ENCODE assay signal across 1 cellular context in the genomic region with DNA sequence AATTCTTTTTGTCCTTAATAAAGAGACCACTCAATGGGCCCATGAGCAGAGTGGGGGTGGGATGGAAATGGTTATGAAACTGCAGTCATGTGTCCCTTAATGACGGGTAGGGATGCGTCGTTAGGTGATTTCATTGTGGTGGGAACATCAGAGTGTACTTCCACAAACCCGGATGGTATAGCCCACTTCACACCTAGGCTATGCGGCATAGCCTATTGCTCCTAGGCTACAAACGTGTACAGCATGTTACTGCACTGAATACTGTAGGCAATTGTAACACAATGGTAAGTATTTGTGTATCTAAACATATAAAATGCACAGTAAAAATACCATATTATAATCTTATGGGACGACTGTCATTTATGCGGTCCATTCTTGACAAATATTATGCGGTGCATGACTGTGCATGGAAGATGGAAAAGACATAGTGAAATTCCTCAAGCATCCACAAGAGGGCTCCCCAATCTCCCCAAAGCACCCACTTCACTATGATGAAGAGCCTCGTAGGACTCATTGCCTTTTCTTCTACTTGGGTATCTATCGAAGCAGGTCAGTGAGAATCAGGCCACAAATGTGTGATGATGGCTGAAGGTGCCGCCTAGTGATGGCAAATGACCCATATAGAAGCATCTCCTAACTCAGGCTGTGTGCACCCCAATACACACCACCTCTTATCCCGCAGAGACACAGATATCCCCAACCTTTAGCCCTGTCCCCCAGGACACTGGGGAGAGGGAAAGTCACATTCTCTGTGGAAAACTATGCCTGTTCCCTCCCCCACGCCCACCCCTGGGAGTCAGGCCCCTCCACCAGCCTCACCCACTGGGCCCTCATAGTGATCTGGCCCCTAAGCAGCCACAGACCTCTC.
TF ChIP-seq lines count a peak whose summit lies in the region.

No MANE protein-coding gene starts in this region.

TF ChIP-seq in HEK293, 187 proteins besides CTCF, POLR2A, EP300 and RAD21 (continued from another document):
- TF ChIP-seq ZNF18 (tag by site-specific recombination; IDR thresholded peaks at IDR 0.05): peak; percentile 83
- TF ChIP-seq ZNF239 (tag by site-specific recombination; IDR thresholded peaks at IDR 0.05): no peak
- no peak for TF ChIP-seq ZBTB48 (tag by site-specific recombination; IDR thresholded peaks at IDR 0.05)
- TF ChIP-seq ZNF701 (tag by site-specific recombination; IDR thresholded peaks at IDR 0.05): no peak
- TF ChIP-seq, protein P1, sequence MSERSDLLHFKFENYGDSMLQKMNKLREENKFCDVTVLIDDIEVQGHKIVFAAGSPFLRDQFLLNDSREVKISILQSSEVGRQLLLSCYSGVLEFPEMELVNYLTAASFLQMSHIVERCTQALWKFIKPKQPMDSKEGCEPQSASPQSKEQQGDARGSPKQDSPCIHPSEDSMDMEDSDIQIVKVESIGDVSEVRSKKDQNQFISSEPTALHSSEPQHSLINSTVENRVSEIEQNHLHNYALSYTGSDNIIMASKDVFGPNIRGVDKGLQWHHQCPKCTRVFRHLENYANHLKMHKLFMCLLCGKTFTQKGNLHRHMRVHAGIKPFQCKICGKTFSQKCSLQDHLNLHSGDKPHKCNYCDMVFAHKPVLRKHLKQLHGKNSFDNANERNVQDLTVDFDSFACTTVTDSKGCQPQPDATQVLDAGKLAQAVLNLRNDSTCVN (tag by site-specific recombination; optimal IDR thresholded peaks at IDR 0.05): no peak
TF ChIP-seq in HEK293: peak in this region for 3.
